ENCODE assay signal across 8 cellular contexts in genomic region chr6:30541515-30542403, GRCh38. TPM values are rescaled to one million over a fixed set of nuclear protein-coding genes. Genes with fewer than 3 reads are reported as not detected.
DNase-seq lines count a peak whose midpoint lies in the region; ATAC-seq and TF ChIP-seq lines count a peak whose summit lies in the region.

No MANE protein-coding gene starts in this region.

- H3K4me3 ChIP-seq in HL-60 (replicated peaks; ENCODE audit: insufficient read depth, low read length) (no peak overlapping the region; the same call in 1 of the 2 replicates), lower leg skin (ENCODE audit: low read depth, poor library complexity, severe bottlenecking) (no peak overlapping the region)

- POLR2A ChIA-PET in activated CD4-positive, alpha-beta memory T cell treated with anti-CD3 and anti-CD28 coated beads for 36 hours (lab: Charles Lee): interaction anchor here (0.6 to 2.7 kb wide), 10 partner anchors 12 to 185 kb away, joined by 3 to 18 read pairs (median 3); no protein-coding TSS in a partner anchor

- peaks cover 36% of the 10 kb centered on the region for H3K4me1 Mint-ChIP-seq in activated CD4-positive, alpha-beta memory T cell treated with anti-CD3 and anti-CD28 coated beads for 36 hours (ENCODE audit: low read depth)

- no peaks in the 10 kb centered on the region for H3K27me3 Mint-ChIP-seq in activated CD4-positive, alpha-beta memory T cell treated with anti-CD3 and anti-CD28 coated beads for 36 hours

- DNase-seq in DMS53 (lab: John Stamatoyannopoulos, UW): peak; percentile 84
- peak; percentile 74 to 76 for DNase-seq in HL-60 (ENCODE audit: low read depth in 1 of 2, low spot score in 1 of 2)
- DNase-seq in NCI-H82 treated with DMSO at 0.1 percent for 48 hours (lab: John Stamatoyannopoulos, UW; ENCODE audit: unreplicated experiment): peak; percentile 57
- DNase-seq in activated CD4-positive, alpha-beta memory T cell treated with anti-CD3 and anti-CD28 coated beads for 36 hours: peak; percentile 88
- DNase-seq in ecto neural progenitor cell (ENCODE audit: low spot score): peak; percentile 81
- peak; percentile 68 to 94 for DNase-seq in lower leg skin (ENCODE audit: low spot score in 2 of 2)
- DNase-seq in stimulated activated CD4-positive, alpha-beta T cell treated with anti-CD3 and anti-CD28 coated beads, Interleukin-4, amount 100 ng/mL, for 4 hours: peak; percentile 74 to 77

- peak overlapping the region; percentile 63 for H3K4me3 Mint-ChIP-seq in activated CD4-positive, alpha-beta memory T cell treated with anti-CD3 and anti-CD28 coated beads for 36 hours

- H3K36me3 Mint-ChIP-seq in activated CD4-positive, alpha-beta memory T cell treated with anti-CD3 and anti-CD28 coated beads for 36 hours: no peaks in the 10 kb centered on the region

- intact Hi-C loops in activated CD4-positive, alpha-beta memory T cell treated with anti-CD3 and anti-CD28 coated beads for 36 hours (cut with micrococcal nuclease): loop anchor here (5.0 to 10.0 kb wide), 2 partner anchors 76 to 543 kb away; partner anchors contain the start of genes MRPS18B and PPP1R10
- intact Hi-C loops in lower leg skin (cut with DNase I; ENCODE audit: low total_unique reads): loop anchor here (5.0 to 10.0 kb wide), 2 partner anchors 53 to 59 kb away; no protein-coding TSS in a partner anchor

- TF ChIP-seq CTCF in HL-60 (IDR thresholded peaks at IDR 0.05; ENCODE audit: insufficient read depth, low read length) (peak; percentile 99), lower leg skin (IDR thresholded peaks at IDR 0.05) (peak in 1 of 3 donors; percentile 57)

- H3K27me3 ChIP-seq in HL-60 (ENCODE audit: insufficient read depth, poor library complexity, severe bottlenecking): no peaks in the 10 kb centered on the region

- WGBS in lower leg skin, 2 donors: 11% methylated on average over 23 of the region's 23 CpGs

- TF ChIP-seq POLR2A in lower leg skin (IDR thresholded peaks at IDR 0.05): no peak

- H3K27ac ChIP-seq in HL-60 (replicated peaks): no peak overlapping the region

- H3K9me3 Mint-ChIP-seq in activated CD4-positive, alpha-beta memory T cell treated with anti-CD3 and anti-CD28 coated beads for 36 hours: no peaks in the 10 kb centered on the region

- CTCF ChIA-PET in activated CD4-positive, alpha-beta memory T cell treated with anti-CD3 and anti-CD28 coated beads for 36 hours (lab: Charles Lee): interaction anchor here (0.5 to 15.9 kb wide), 52 partner anchors 7 to 545 kb away, joined by 3 to 446 read pairs (median 5); partner anchors contain the start of genes DHX16, GNL1, MRPS18B and PRR3

- peak overlapping the region; percentile 50 for H3K27ac Mint-ChIP-seq in activated CD4-positive, alpha-beta memory T cell treated with anti-CD3 and anti-CD28 coated beads for 36 hours

- ATAC-seq in HG02981 (IDR thresholded peaks at IDR 0.05; ENCODE audit: unreplicated experiment): no peak

RNA-seq across cellular contexts. Expression of gene GNL1, which starts 14.5 kb away (rescaled TPM):
- 10 to 100 TPM; 94.0 to 95.8 TPM for total RNA-seq in activated CD4-positive, alpha-beta memory T cell treated with anti-CD3 and anti-CD28 coated beads for 36 hours
- total RNA-seq in lower leg skin: 10 to 100 TPM; 30.4 to 39.6 (median 33.4) TPM

RNA-seq across cellular contexts. Expression of gene PRR3, which starts 15.3 kb away (rescaled TPM):
- 10 to 100 TPM; 22.4 to 22.6 TPM for total RNA-seq in activated CD4-positive, alpha-beta memory T cell treated with anti-CD3 and anti-CD28 coated beads for 36 hours
- 10 to 100 TPM in 2 of 4 donors, 1 to 10 TPM in 2; 4.5 to 14.0 (median 8.5) TPM for total RNA-seq in lower leg skin

RNA-seq across cellular contexts. Expression of gene ABCF1, which starts 29.5 kb away (rescaled TPM):
- 10 to 100 TPM; 87.0 to 87.1 TPM for total RNA-seq in activated CD4-positive, alpha-beta memory T cell treated with anti-CD3 and anti-CD28 coated beads for 36 hours
- 10 to 100 TPM; 39.3 to 57.7 (median 47.1) TPM for total RNA-seq in lower leg skin

RNA-seq across cellular contexts. Expression of gene HLA-E, which starts 52.5 kb away (rescaled TPM):
- 100 to 1,000 TPM; 481 to 485 TPM for total RNA-seq in activated CD4-positive, alpha-beta memory T cell treated with anti-CD3 and anti-CD28 coated beads for 36 hours
- 100 to 1,000 TPM; 685 to 929 (median 835) TPM for total RNA-seq in lower leg skin
